29 cellular contexts compared by ENCODE assay signal in genomic region chr5:3412146-3412545, GRCh38.
"Had no signal": no experiment of that assay in that cellular context is flagged by ENCODE, and none has a peak within 500 bp of the region (broad histone marks: within the 10 kb centered on the region; RNA-seq: fewer than 3 reads in every experiment).

No MANE protein-coding gene starts in this region.

- H3K36me3 Mint-ChIP-seq: activated CD8-positive, alpha-beta memory T cell treated with anti-CD3 and anti-CD28 coated beads, Interleukin-2, amount 10 ng/mL, durations not matched to agents 7 days and 5 days had no signal

- H3K27ac Mint-ChIP-seq: activated CD8-positive, alpha-beta memory T cell treated with anti-CD3 and anti-CD28 coated beads, Interleukin-2, amount 10 ng/mL, durations not matched to agents 7 days and 5 days; activated T-cell treated with anti-CD3 and anti-CD28 coated beads, Interleukin-2, amount 50 U/mL, for 24 hours; activated T-helper 1 cell treated with anti-CD3 and anti-CD28 coated beads, Interleukin-12 subunit alpha, Interleukin-12 subunit beta, Interleukin-2, Interleukin-4 antibody, amounts not matched to agents 30 ng/mL and 10 ng/mL and 1 ng/mL, durations not matched to agents 14 hours and 24 hours and 36 hours; WTC11 had no signal

- H3K36me3 ChIP-seq: ascending aorta, MG63, Peyer's patch, SJSA1 had no signal

- H3K4me3 Mint-ChIP-seq: activated CD8-positive, alpha-beta memory T cell treated with anti-CD3 and anti-CD28 coated beads, Interleukin-2, amount 10 ng/mL, durations not matched to agents 7 days and 5 days; activated T-cell treated with anti-CD3 and anti-CD28 coated beads, Interleukin-2, amount 50 U/mL, for 24 hours; activated T-helper 1 cell treated with anti-CD3 and anti-CD28 coated beads, Interleukin-12 subunit alpha, Interleukin-12 subunit beta, Interleukin-2, Interleukin-4 antibody, amounts not matched to agents 30 ng/mL and 10 ng/mL and 1 ng/mL, durations not matched to agents 14 hours and 24 hours and 36 hours; WTC11 had no signal

- H3K4me1 ChIP-seq: ascending aorta, body of pancreas, Peyer's patch, SJSA1 had no signal

- H3K9me3 ChIP-seq: body of pancreas, Peyer's patch had no signal

- H3K4me3 ChIP-seq: ascending aorta, body of pancreas, K562, MG63, Peyer's patch, SJSA1 had no signal

- H3K4me1 Mint-ChIP-seq: activated CD8-positive, alpha-beta memory T cell treated with anti-CD3 and anti-CD28 coated beads, Interleukin-2, amount 10 ng/mL, durations not matched to agents 7 days and 5 days; WTC11 had no signal

- H3K27me3 ChIP-seq: ascending aorta, body of pancreas, MG63, Peyer's patch, SJSA1 had no signal

- H3K27ac ChIP-seq: ascending aorta, body of pancreas, Peyer's patch, SJSA1 had no signal

- DNase-seq: activated CD4-positive, alpha-beta T cell treated with anti-CD3 and anti-CD28 coated beads for 48 hours; activated CD4-positive, alpha-beta T cell treated with anti-CD3 and anti-CD28 coated beads, Interleukin-2, amount 50 U/mL, for 48 hours; activated CD4-positive, CD25-positive, alpha-beta regulatory T cell treated with anti-CD3 and anti-CD28 coated beads, Interleukin-2, amount 50 U/mL, for 72 hours; activated CD8-positive, alpha-beta memory T cell treated with anti-CD3 and anti-CD28 coated beads, Interleukin-2, amount 10 ng/mL, durations not matched to agents 7 days and 5 days; activated effector memory CD4-positive, alpha-beta T cell treated with Interleukin-2 at 50 U/mL for 16 hours; activated naive CD4-positive, alpha-beta T cell; activated T-cell treated with anti-CD3 and anti-CD28 coated beads, Interleukin-2, amount 50 U/mL, for 24 hours; amniotic stem cell; body of pancreas; Kasumi-1; MG63; NCI-H1105; NCI-H1436; NCI-H1694 treated with DMSO at 0.1 percent for 48 hours; NCI-H2029 treated with DMSO at 0.1 percent for 48 hours; NCI-H345; NCI-H510A; NCI-H526 treated with DMSO at 0.1 percent for 48 hours; NCI-H82; NK-92 treated with Interleukin-12 subunit alpha and Interleukin-12 subunit beta, amount 100 ng/mL, for 24 hours; Peyer's patch; SHP77; SW 1271 had no signal

- H3K27me3 Mint-ChIP-seq: activated CD8-positive, alpha-beta memory T cell treated with anti-CD3 and anti-CD28 coated beads, Interleukin-2, amount 10 ng/mL, durations not matched to agents 7 days and 5 days; activated T-cell treated with anti-CD3 and anti-CD28 coated beads, Interleukin-2, amount 50 U/mL, for 24 hours had no signal

- ATAC-seq: activated CD8-positive, alpha-beta memory T cell treated with anti-CD3 and anti-CD28 coated beads, Interleukin-2, amount 10 ng/mL, durations not matched to agents 7 days and 5 days; body of pancreas; K562; SK-N-SH treated with all-trans-retinoic acid at 6 μM for 48 hours; WTC11 had no signal
